Comparison of ENCODE assay signal across 15 cellular contexts in genomic region chr3:72474775-72475174, GRCh38.
"Had no signal": no experiment of that assay in that cellular context is flagged by ENCODE, and none has a peak within 500 bp of the region (broad histone marks: within the 10 kb centered on the region; RNA-seq: fewer than 3 reads in every experiment).

No MANE protein-coding gene starts in this region.

- H3K36me3 ChIP-seq: cardiac muscle cell, prostate gland, stomach, thoracic aorta had no signal

- DNase-seq: activated B cell treated with CpG ODN at 0.5 μM for 24 hours; activated CD4-positive, alpha-beta T cell treated with anti-CD3 and anti-CD28 coated beads, Interleukin-2, amount 50 U/mL, for 4 hours; activated gamma-delta T cell; foreskin melanocyte; head of caudate nucleus; mucosa of descending colon; SK-N-SH; stimulated activated CD4-positive, alpha-beta T cell treated with anti-CD3 and anti-CD28 coated beads, Interleukin-4, amount 100 ng/mL, for 1 hour; stomach had no signal

- FAIRE-seq: colon had no signal

- H3K4me1 Mint-ChIP-seq: nephron had no signal

- H3K27me3 ChIP-seq: cardiac muscle cell, stomach had no signal

- H3K9me3 Mint-ChIP-seq: nephron had no signal

- H3K4me2 ChIP-seq: SK-N-SH had no signal

- H3K4me3 ChIP-seq: cardiac muscle cell, mucosa of descending colon, prostate gland, stomach, thoracic aorta had no signal

- H3K4me3 Mint-ChIP-seq: activated B cell treated with CpG ODN at 0.5 μM for 24 hours, nephron had no signal

- H3K9me3 ChIP-seq: mucosa of descending colon, prostate gland, SK-N-SH, stomach, thoracic aorta had no signal

- ATAC-seq: mucosa of descending colon, sciatic nerve had no signal

- H3K4me1 ChIP-seq: prostate gland, stomach had no signal

- H3K9ac ChIP-seq: SK-N-SH had no signal

- H3K27ac Mint-ChIP-seq: activated B cell treated with CpG ODN at 0.5 μM for 24 hours, nephron had no signal

- H3K27ac ChIP-seq: cardiac muscle cell, prostate gland, stomach, thoracic aorta had no signal
